ENCODE assay signal across 11 cellular contexts in the genomic region with DNA sequence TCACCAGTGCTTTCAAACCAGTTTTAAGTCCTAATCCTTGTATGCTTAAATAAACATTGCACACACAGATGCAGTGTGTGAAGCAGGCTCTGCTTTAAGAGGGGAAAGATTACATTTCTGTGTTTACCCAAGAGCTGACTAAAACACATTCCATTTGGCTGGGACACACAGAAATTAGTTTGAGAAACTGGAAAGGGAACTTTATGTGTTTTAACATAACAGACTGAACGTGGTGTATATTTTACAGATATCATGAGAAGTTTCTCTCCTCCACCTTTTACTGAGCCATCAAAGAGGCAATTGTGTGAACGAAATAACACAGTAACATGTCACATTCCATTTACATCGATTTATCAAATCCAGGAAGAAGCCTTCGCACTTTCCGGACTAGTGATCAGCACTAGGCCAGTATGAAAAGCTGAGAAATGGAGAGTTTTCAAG.
DNase-seq lines count a peak whose midpoint lies in the region; ATAC-seq and TF ChIP-seq lines count a peak whose summit lies in the region.
"Had no signal": no experiment of that assay in that cellular context is flagged by ENCODE, and none has a peak within 500 bp of the region (broad histone marks: within the 10 kb centered on the region; RNA-seq: fewer than 3 reads in every experiment).

No MANE protein-coding gene starts in this region.

- no peak for TF ChIP-seq EP300 in gastroesophageal sphincter (IDR thresholded peaks at IDR 0.05)

- ATAC-seq in gastroesophageal sphincter (no peak), GM18519 (IDR thresholded peaks at IDR 0.05; ENCODE audit: low FRiP score, unreplicated experiment) (no peak)
- no peak for ATAC-seq in activated CD8-positive, alpha-beta memory T cell treated with anti-CD3 and anti-CD28 coated beads, Interleukin-2, amount 10 ng/mL, durations not matched to agents 7 days and 5 days
- ATAC-seq: sciatic nerve had no signal

- no peak overlapping the region for H3K27ac Mint-ChIP-seq in activated T-cell treated with anti-CD3 and anti-CD28 coated beads, Interleukin-2, amount 50 U/mL, for 24 hours
- H3K27ac Mint-ChIP-seq in activated CD8-positive, alpha-beta memory T cell treated with anti-CD3 and anti-CD28 coated beads, Interleukin-2, amount 10 ng/mL, durations not matched to agents 7 days and 5 days, result no peak overlapping the region

- WGBS in gastroesophageal sphincter (ENCODE audit: low coverage in 1 of 2), 2 donors, result 10 to 19% methylated on average over 5 of the region's 5 CpGs

- peaks cover 0 to 5% (median 0%) of the 10 kb centered on the region in 3 donors for H3K4me1 ChIP-seq in gastroesophageal sphincter

- no peaks in the 10 kb centered on the region for H3K9me3 ChIP-seq in gastroesophageal sphincter

- H3K27me3 ChIP-seq in gastroesophageal sphincter, result no peaks in the 10 kb centered on the region

- H3K4me3 Mint-ChIP-seq in activated T-cell treated with anti-CD3 and anti-CD28 coated beads, Interleukin-2, amount 50 U/mL, for 24 hours, result no peak overlapping the region
- H3K4me3 Mint-ChIP-seq in activated CD8-positive, alpha-beta memory T cell treated with anti-CD3 and anti-CD28 coated beads, Interleukin-2, amount 10 ng/mL, durations not matched to agents 7 days and 5 days, result no peak overlapping the region

- TF ChIP-seq CTCF in gastroesophageal sphincter (IDR thresholded peaks at IDR 0.05), result no peak

- peaks cover 1% of the 10 kb centered on the region for H3K9me3 Mint-ChIP-seq in activated T-cell treated with anti-CD3 and anti-CD28 coated beads, Interleukin-2, amount 50 U/mL, for 24 hours
- no peaks in the 10 kb centered on the region for H3K9me3 Mint-ChIP-seq in activated CD8-positive, alpha-beta memory T cell treated with anti-CD3 and anti-CD28 coated beads, Interleukin-2, amount 10 ng/mL, durations not matched to agents 7 days and 5 days (ENCODE audit: low read depth)

- H3K4me3 ChIP-seq in gastroesophageal sphincter, result no peak overlapping the region

- H3K4me1 Mint-ChIP-seq in activated T-cell treated with anti-CD3 and anti-CD28 coated beads, Interleukin-2, amount 50 U/mL, for 24 hours (ENCODE audit: low read depth), result no peaks in the 10 kb centered on the region
- no peaks in the 10 kb centered on the region for H3K4me1 Mint-ChIP-seq in activated CD8-positive, alpha-beta memory T cell treated with anti-CD3 and anti-CD28 coated beads, Interleukin-2, amount 10 ng/mL, durations not matched to agents 7 days and 5 days

- DNase-seq in DMS53 (lab: John Stamatoyannopoulos, UW), result peak; percentile 85
- DNase-seq in LHCN-M2 (ENCODE audit: low read depth), result peak; percentile 90
- peak; percentile 53 for DNase-seq in epithelial cell of prostate (ENCODE audit: low read depth, low spot score)
- peak; percentile 57 for DNase-seq in myocyte (ENCODE audit: low read depth)
- DNase-seq in activated T-cell treated with anti-CD3 and anti-CD28 coated beads, Interleukin-2, amount 50 U/mL, for 24 hours, result no peak
- DNase-seq in activated CD8-positive, alpha-beta memory T cell treated with anti-CD3 and anti-CD28 coated beads, Interleukin-2, amount 10 ng/mL, durations not matched to agents 7 days and 5 days, result no peak
- DNase-seq: KBM-7; stimulated activated naive CD4-positive, alpha-beta T cell had no signal

- peaks cover 7% of the 10 kb centered on the region for H3K27me3 Mint-ChIP-seq in activated T-cell treated with anti-CD3 and anti-CD28 coated beads, Interleukin-2, amount 50 U/mL, for 24 hours
- peaks cover 27% of the 10 kb centered on the region for H3K27me3 Mint-ChIP-seq in activated CD8-positive, alpha-beta memory T cell treated with anti-CD3 and anti-CD28 coated beads, Interleukin-2, amount 10 ng/mL, durations not matched to agents 7 days and 5 days

- no peak for TF ChIP-seq POLR2A in gastroesophageal sphincter (IDR thresholded peaks at IDR 0.05)

- H3K27ac ChIP-seq in epithelial cell of prostate (peak overlapping the region; percentile 71), gastroesophageal sphincter (peak overlapping the region in 2 of 4 donors; percentile 1 to 44)

- CTCF ChIA-PET in activated CD8-positive, alpha-beta memory T cell treated with anti-CD3 and anti-CD28 coated beads, Interleukin-2, amount 10 ng/mL, durations not matched to agents 7 days and 5 days (lab: Charles Lee), result no interaction called here

- H3K36me3 ChIP-seq in gastroesophageal sphincter, result no peaks in the 10 kb centered on the region

- no peaks in the 10 kb centered on the region for H3K36me3 Mint-ChIP-seq in activated T-cell treated with anti-CD3 and anti-CD28 coated beads, Interleukin-2, amount 50 U/mL, for 24 hours (ENCODE audit: low read depth)
- H3K36me3 Mint-ChIP-seq in activated CD8-positive, alpha-beta memory T cell treated with anti-CD3 and anti-CD28 coated beads, Interleukin-2, amount 10 ng/mL, durations not matched to agents 7 days and 5 days, result no peaks in the 10 kb centered on the region

Comparison
In these comparisons a context has a peak if more than half of its experiments do, and no peak if none do; other contexts are left out.
1. DNase-seq: peak in DMS53 (single experiment), LHCN-M2 (single experiment), epithelial cell of prostate (single experiment) and myocyte (single experiment); none in activated T-cell treated with anti-CD3 and anti-CD28 coated beads, Interleukin-2, amount 50 U/mL, for 24 hours (single experiment) and activated CD8-positive, alpha-beta memory T cell treated with anti-CD3 and anti-CD28 coated beads, Interleukin-2, amount 10 ng/mL, durations not matched to agents 7 days and 5 days (single experiment).